8 cellular contexts compared by ENCODE assay signal in genomic region chr7:5494683-5495561, GRCh38. TPM values are rescaled to one million over a fixed set of nuclear protein-coding genes. Genes with fewer than 3 reads are reported as not detected.
DNase-seq lines count a peak whose midpoint lies in the region; ATAC-seq, FAIRE-seq and TF ChIP-seq lines count a peak whose summit lies in the region.

No MANE protein-coding gene starts in this region.

- H3K18ac ChIP-seq in mesenchymal stem cell (ENCODE audit: low read depth in 1 of 2, low read length in 2 of 2), result peak overlapping the region in 1 of 2 experiments; percentile 38

- no peak overlapping the region for H2AK5ac ChIP-seq in mesenchymal stem cell (ENCODE audit: low read length, severe bottlenecking)

- no peak overlapping the region for H2BK5ac ChIP-seq in mesenchymal stem cell (ENCODE audit: low read depth, low read length, poor library complexity, severe bottlenecking)

- peak overlapping the region; percentile 64 for H4K91ac ChIP-seq in mesenchymal stem cell (ENCODE audit: low read length)

- H3K27ac ChIP-seq in A549, result peak overlapping the region; percentile 66 to 81
- no peak overlapping the region for H3K27ac ChIP-seq in mesenchymal stem cell (ENCODE audit: low read length, poor library complexity, severe bottlenecking)

- CTCF ChIA-PET in A549 (lab: Yijun Ruan, JAX), result interaction anchor here (0.6 to 3.7 kb wide), 76 partner anchors 9 to 279 kb away, joined by 3 to 86 read pairs (median 4); no protein-coding TSS in a partner anchor

- peaks cover 14 to 55% of the 10 kb centered on the region in 2 experiments for H3K36me3 ChIP-seq in mesenchymal stem cell (ENCODE audit: control insufficient read depth in 1 of 2, insufficient read depth in 2 of 2, low read depth in 1 of 2, low read length in 2 of 2)

- H2BK15ac ChIP-seq in mesenchymal stem cell (ENCODE audit: low read depth, poor library complexity, severe bottlenecking), result no peak overlapping the region

- TF ChIP-seq RAD21 in A549 (conservative IDR thresholded peaks at IDR 0.05 in 1 of 2, IDR thresholded peaks at IDR 0.05 in 1 of 2), result peak; percentile 98

- H3K27me3 ChIP-seq in mesenchymal stem cell (ENCODE audit: control insufficient read depth in 1 of 2, insufficient read depth in 1 of 2, low read length in 2 of 2), result no peaks in the 10 kb centered on the region

- DNase-seq in A549 (ENCODE audit: low read depth in 1 of 2, low spot score in 1 of 2) (peak; percentile 86 to 88), NCI-H82 (lab: John Stamatoyannopoulos, UW) (peak; percentile 84), mesenchymal stem cell (peak; percentile 76)
- DNase-seq in activated CD8-positive, alpha-beta memory T cell treated with anti-CD3 and anti-CD28 coated beads for 1 hour (ENCODE audit: extremely low read depth in 1 of 2, low read depth in 1 of 2), result peak; percentile 60 to 72
- DNase-seq in effector CD8-positive, alpha-beta T cell (lab: John Stamatoyannopoulos, UW), result peak; percentile 59
- peak; percentile 46 to 61 for DNase-seq in stimulated activated CD8-positive, alpha-beta memory T cell treated with anti-CD3 and anti-CD28 coated beads, Interleukin-15, amount 100 ng/mL, for 4 hours (ENCODE audit: low read depth in 2 of 2)

- TF ChIP-seq EP300 in A549 (IDR thresholded peaks at IDR 0.05), result no peak

- no peak for TF ChIP-seq POLR2A in A549 (IDR thresholded peaks at IDR 0.05; ENCODE audit: low read length)

- H3K9me3 ChIP-seq in A549 (no peaks in the 10 kb centered on the region), mesenchymal stem cell (ENCODE audit: control insufficient read depth, low read length) (no peaks in the 10 kb centered on the region)

- H3K9ac ChIP-seq in mesenchymal stem cell (ENCODE audit: low read length), result peak overlapping the region; percentile 39

- peaks cover 27% of the 10 kb centered on the region for H3K79me1 ChIP-seq in mesenchymal stem cell (replicated peaks; ENCODE audit: low read length, poor library complexity, severe bottlenecking)

- peak overlapping the region in 1 of 2 experiments; percentile 59 for H2BK12ac ChIP-seq in mesenchymal stem cell (ENCODE audit: low read length in 2 of 2)

- peak overlapping the region in 1 of 2 experiments; percentile 10 for H3K23ac ChIP-seq in mesenchymal stem cell (ENCODE audit: low read length in 2 of 2)

- POLR2A ChIA-PET in A549 (lab: Yijun Ruan, JAX), result interaction anchor here (0.5 to 1.4 kb wide), 3 partner anchors 64 to 499 kb away, joined by 3 to 4 read pairs (median 3); no protein-coding TSS in a partner anchor

- H3K4me1 ChIP-seq in A549 (peaks cover 24% of the 10 kb centered on the region), mesenchymal stem cell (ENCODE audit: control insufficient read depth, insufficient read depth, low read depth, low read length) (peaks cover 31% of the 10 kb centered on the region)

- no peak for FAIRE-seq in A549 (lab: Jason Lieb, UNC)

- peak overlapping the region in 1 of 2 experiments; percentile 52 for H3K4ac ChIP-seq in mesenchymal stem cell (ENCODE audit: low read depth in 1 of 2, low read length in 2 of 2)

- peak; percentile 80 to 87 for ATAC-seq in A549
- peak; percentile 79 for ATAC-seq in GM18511 (IDR thresholded peaks at IDR 0.05; ENCODE audit: unreplicated experiment)
- peak; percentile 58 for ATAC-seq in HG03439 (IDR thresholded peaks at IDR 0.05; ENCODE audit: unreplicated experiment)

- peak overlapping the region; percentile 3 for H2BK120ac ChIP-seq in mesenchymal stem cell (ENCODE audit: low read depth, low read length)

- WGBS in A549 (ENCODE audit: missing lambda C conversion rate), result 10% methylated on average over 21 of the region's 41 CpGs
- 45% methylated on average over 41 of the region's 41 CpGs for WGBS in mesenchymal stem cell

- H3K14ac ChIP-seq in mesenchymal stem cell (ENCODE audit: low read length in 2 of 2), result no peak overlapping the region

- H2AFZ ChIP-seq in mesenchymal stem cell (ENCODE audit: low read depth, low read length), result no peak overlapping the region

- H3K4me2 ChIP-seq in A549 (peak overlapping the region; percentile 72), mesenchymal stem cell (ENCODE audit: low read length, poor library complexity, severe bottlenecking) (no peak overlapping the region)

- H3K4me3 ChIP-seq in A549 (no peak overlapping the region), mesenchymal stem cell (ENCODE audit: insufficient read depth in 1 of 2, low read depth in 1 of 2, low read length in 2 of 2) (peak overlapping the region in 1 of 2 experiments; percentile 50)

- TF ChIP-seq CTCF in A549 (IDR thresholded peaks at IDR 0.05), result peak; percentile 93

- peak overlapping the region; percentile 73 for H4K8ac ChIP-seq in mesenchymal stem cell (ENCODE audit: low read length)

TF ChIP-seq in A549, 52 proteins besides CTCF, POLR2A, EP300 and RAD21:
- TF ChIP-seq JUN (IDR thresholded peaks at IDR 0.05) (0 out of 5 replicates have a peak, but pooled peaks of 1 of the 2 experiments have one; percentile 14), ATOH8 (CRISPR knock-in tag; IDR thresholded peaks at IDR 0.05; ENCODE audit: low read depth) (no peak), SMC3 (IDR thresholded peaks at IDR 0.05) (peak; percentile 95), PBX3 (IDR thresholded peaks at IDR 0.05) (no peak), CEBPB (IDR thresholded peaks at IDR 0.05) (peak in 1 of 2 experiments; percentile 39; a peak in 2 of 4 replicates), HOXA7 (CRISPR knock-in tag; IDR thresholded peaks at IDR 0.05) (0 out of 2 replicates have a peak, but pooled peaks have one; percentile 53), EHF (CRISPR knock-in tag; IDR thresholded peaks at IDR 0.05) (0 out of 2 replicates have a peak, but pooled peaks have one; percentile 30)

RNA-seq across cellular contexts. Expression of gene FBXL18, which starts 18.7 kb away (rescaled TPM):
- polyA plus RNA-seq in A549 (2011; rRNA removed) (5.2 and 5.8 TPM in 2 replicates), A549 (2017; fragmentation: RNase III; extraction: RNeasy Plus Mini Kit Qiagen cat#74134 plus additional on column Dnase treatment) (12.3 to 13.0 TPM (median 12.7 TPM) in 3 replicates)
- polyA plus RNA-seq in A549 (2012; cell fraction: cytosol; rRNA removed), result 6.7 and 11.7 TPM in 2 replicates
- 21.0 and 33.1 TPM in 2 replicates for polyA plus RNA-seq in A549 (2012; cell fraction: nucleus; rRNA removed)
- polyA minus RNA-seq in A549 (2011; rRNA and poly(A)+ RNA removed), result 6.3 and 9.3 TPM in 2 replicates
- polyA plus RNA-seq in mesenchymal stem cell (2013, experiment 1 of 2), result 8.4 TPM
- polyA plus RNA-seq in mesenchymal stem cell (2013, experiment 2 of 2), result 8.3 TPM

RNA-seq across cellular contexts. Expression of gene ACTB, which starts 35.5 kb away (rescaled TPM):
- polyA plus RNA-seq in A549 (2011; rRNA removed), result 1,312 and 1,863 TPM in 2 replicates
- 6,925 and 8,166 TPM in 2 replicates for polyA plus RNA-seq in A549 (2012; cell fraction: cytosol; rRNA removed)
- 8,032 and 13,648 TPM in 2 replicates for polyA plus RNA-seq in A549 (2012; cell fraction: nucleus; rRNA removed)
- polyA plus RNA-seq in A549 (2017; fragmentation: RNase III; extraction: RNeasy Plus Mini Kit Qiagen cat#74134 plus additional on column Dnase treatment), result 5,057 to 5,556 TPM (median 5,344 TPM) in 3 replicates
- polyA minus RNA-seq in A549 (2011; rRNA and poly(A)+ RNA removed), result 3,044 and 5,216 TPM in 2 replicates
- 10,616 TPM for polyA plus RNA-seq in mesenchymal stem cell (2013, experiment 1 of 2)
- 10,486 TPM for polyA plus RNA-seq in mesenchymal stem cell (2013, experiment 2 of 2)
